In genomic region chr4:40749717-40750460, GRCh38 we compare ENCODE assay signal across 8 cellular contexts. TPM values are rescaled to one million over a fixed set of nuclear protein-coding genes. Genes with fewer than 3 reads are reported as not detected.
DNase-seq lines count a peak whose midpoint lies in the region; ATAC-seq and TF ChIP-seq lines count a peak whose summit lies in the region.

Gene NSUN7 (plus strand): TSS chr4:40749955. CDS start chr4:40750694, 739 bp downstream.

- H3K4me3 ChIP-seq in AG09309 (ENCODE audit: control insufficient read depth, low read depth, low read length) = peak within 1 kb of the TSS; percentile 59

- DNase-seq in AG09309 (ENCODE audit: low read depth) = no peak
- peak; percentile 28 for DNase-seq in GM19238 (ENCODE audit: insufficient read length, low spot score)
- peak; percentile 94 for DNase-seq in NCI-H146 (lab: John Stamatoyannopoulos, UW)
- DNase-seq in activated T-cell treated with anti-CD3 and anti-CD28 coated beads for 48 hours (ENCODE audit: low read depth) = peak; percentile 40
- peak; percentile 34 for DNase-seq in glomerular visceral epithelial cell (ENCODE audit: extremely low spot score)
- no peak for DNase-seq in omental fat pad (ENCODE audit: low spot score)

- TF ChIP-seq CTCF in AG09309 (IDR thresholded peaks at IDR 0.05; ENCODE audit: control insufficient read depth, insufficient read depth, low read depth, low read length, missing control alignments) = no peak
- no peak for TF ChIP-seq CTCF in omental fat pad (IDR thresholded peaks at IDR 0.05)

- ATAC-seq in omental fat pad (ENCODE audit: low FRiP score) (peak; percentile 78), GM18858 (IDR thresholded peaks at IDR 0.05; ENCODE audit: unreplicated experiment) (no peak), GM21515 (IDR thresholded peaks at IDR 0.05; ENCODE audit: unreplicated experiment) (no peak)

RNA-seq across cellular contexts. Expression of gene NSUN7, which starts in this region (rescaled TPM):
- 1 to 10 TPM; 1.1 to 6.0 (median 1.3) TPM for total RNA-seq in omental fat pad

Comparison
In these comparisons a context has a peak if more than half of its experiments do, and no peak if none do; other contexts are left out.
1. DNase-seq: peak in GM19238 (single experiment), NCI-H146 (single experiment), activated T-cell treated with anti-CD3 and anti-CD28 coated beads for 48 hours (single experiment) and glomerular visceral epithelial cell (single experiment); none in AG09309 (single experiment) and omental fat pad (single experiment).